In genomic region chr4:7938513-7939376, GRCh38 we compare ENCODE assay signal across 8 cellular contexts. TPM values are rescaled to one million over a fixed set of nuclear protein-coding genes. Genes with fewer than 3 reads are reported as not detected.
DNase-seq lines count a peak whose midpoint lies in the region; ATAC-seq and TF ChIP-seq lines count a peak whose summit lies in the region.

No MANE protein-coding gene starts in this region.

- no peaks in the 10 kb centered on the region for H3K4me1 ChIP-seq in psoas muscle

- TF ChIP-seq CTCF in psoas muscle (IDR thresholded peaks at IDR 0.05), result no peak

- peak overlapping the region; percentile 57 for H3K27ac ChIP-seq in psoas muscle

- H3K27ac Mint-ChIP-seq in activated naive CD4-positive, alpha-beta T cell treated with anti-CD3 and anti-CD28 coated beads, Interleukin-2, amount 50 U/mL, for 72 hours, result peak overlapping the region; percentile 45 to 47

- H3K27me3 ChIP-seq in psoas muscle (ENCODE audit: insufficient read depth in 3 of 3, low read length in 2 of 3), result peaks cover 0 to 15% (median 13%) of the 10 kb centered on the region in 3 donors

- peaks cover 2% of the 10 kb centered on the region for H3K9me3 ChIP-seq in psoas muscle

- DNase-seq in stimulated activated naive CD4-positive, alpha-beta T cell (lab: John Stamatoyannopoulos, UW), result peak in 4 of 6 experiments; percentile 18 to 45 (median 30)
- DNase-seq in stimulated activated naive CD4-positive, alpha-beta T cell treated with Interleukin-2 at 50 U/mL for 16 hours (lab: John Stamatoyannopoulos, UW), result no peak
- DNase-seq in activated naive CD4-positive, alpha-beta T cell treated with anti-CD3 and anti-CD28 coated beads, Interleukin-2, amount 50 U/mL, for 72 hours (ENCODE audit: low spot score in 2 of 2), result no peak
- DNase-seq in left cardiac atrium (peak; percentile 61), psoas muscle (peak in 1 of 2 donors; percentile 47), NCI-H2029 treated with DMSO at 0.1 percent for 48 hours (lab: John Stamatoyannopoulos, UW) (no peak), DMS153 (lab: John Stamatoyannopoulos, UW) (no peak)

- H3K4me3 ChIP-seq in psoas muscle, result peak overlapping the region; percentile 74

- no peaks in the 10 kb centered on the region for H3K36me3 ChIP-seq in psoas muscle (ENCODE audit: insufficient read depth in 1 of 2, low read depth in 1 of 2)

- 2 to 3% (median 2%) methylated on average over 64 to 78 of the region's 78 CpGs for WGBS in psoas muscle, 3 donors

- peaks cover 0 to 13% of the 10 kb centered on the region in 2 donors for H3K36me3 Mint-ChIP-seq in activated naive CD4-positive, alpha-beta T cell treated with anti-CD3 and anti-CD28 coated beads, Interleukin-2, amount 50 U/mL, for 72 hours

- H3K9me3 Mint-ChIP-seq in activated naive CD4-positive, alpha-beta T cell treated with anti-CD3 and anti-CD28 coated beads, Interleukin-2, amount 50 U/mL, for 72 hours, result no peaks in the 10 kb centered on the region

- intact Hi-C loops in left cardiac atrium (cut with DNase I) (loop anchor here (5.0 to 10.0 kb wide), 3 partner anchors 64 to 131 kb away; no protein-coding TSS in a partner anchor), psoas muscle (cut with DNase I) (loop anchor here in 1 of 2 donors (5.0 kb wide), 1 partner anchor 61 kb away; no protein-coding TSS in a partner anchor)

- ATAC-seq in activated naive CD4-positive, alpha-beta T cell treated with anti-CD3 and anti-CD28 coated beads, Interleukin-2, amount 50 U/mL, for 72 hours, result no peak
- ATAC-seq in left cardiac atrium (peak; percentile 48 to 54), psoas muscle (peak in 1 of 4 donors; percentile 5), GM18520 (IDR thresholded peaks at IDR 0.05; ENCODE audit: unreplicated experiment) (no peak)

RNA-seq across cellular contexts. Expression of gene AFAP1, which starts 0.9 kb away (rescaled TPM):
- 10 to 100 TPM; 10.2 to 41.9 TPM for total RNA-seq in activated naive CD4-positive, alpha-beta T cell treated with anti-CD3 and anti-CD28 coated beads, Interleukin-2, amount 50 U/mL, for 72 hours
- total RNA-seq in left cardiac atrium (10 to 100 TPM; 19.6 to 33.3 TPM), psoas muscle (10 to 100 TPM in 1 of 4 donors, 1 to 10 TPM in 3; 2.6 to 11.4 (median 4.3) TPM)
- 1 to 10 TPM; 1.3 to 1.8 (median 1.6) TPM for polyA plus RNA-seq in psoas muscle

Comparison
In these comparisons a context has a peak if more than half of its experiments do, and no peak if none do; other contexts are left out.
1. DNase-seq: peak in stimulated activated naive CD4-positive, alpha-beta T cell (4 of 6) and left cardiac atrium (single experiment); none in stimulated activated naive CD4-positive, alpha-beta T cell treated with Interleukin-2 at 50 U/mL for 16 hours (single experiment), activated naive CD4-positive, alpha-beta T cell treated with anti-CD3 and anti-CD28 coated beads, Interleukin-2, amount 50 U/mL, for 72 hours (0 of 2), NCI-H2029 treated with DMSO at 0.1 percent for 48 hours (single experiment) and DMS153 (single experiment).
2. ATAC-seq: peak in left cardiac atrium (2 of 2); none in activated naive CD4-positive, alpha-beta T cell treated with anti-CD3 and anti-CD28 coated beads, Interleukin-2, amount 50 U/mL, for 72 hours (0 of 2) and GM18520 (single experiment).